Comparison of ENCODE assay signal across 17 cellular contexts in genomic region chr1:156308078-156308477, GRCh38. TPM values are rescaled to one million over a fixed set of nuclear protein-coding genes. Genes with fewer than 3 reads are reported as not detected.
DNase-seq lines count a peak whose midpoint lies in the region; ATAC-seq lines count a peak whose summit lies in the region.
"Had no signal": no experiment of that assay in that cellular context is flagged by ENCODE, and none has a peak within 500 bp of the region (broad histone marks: within the 10 kb centered on the region; RNA-seq: fewer than 3 reads in every experiment).

No MANE protein-coding gene starts in this region.

- in situ Hi-C loops in SK-MEL-5 (cut with HindIII; ENCODE audit: low pct_unique_long_range_greater_than_20kb, low sequenced_read_pairs): no loop called here

- H3K9me3 Mint-ChIP-seq in activated CD8-positive, alpha-beta memory T cell treated with anti-CD3 and anti-CD28 coated beads, Interleukin-2, amount 10 ng/mL, durations not matched to agents 7 days and 5 days (ENCODE audit: low read depth): no peaks in the 10 kb centered on the region
- no peaks in the 10 kb centered on the region for H3K9me3 Mint-ChIP-seq in stimulated activated effector memory CD8-positive, alpha-beta T cell treated with anti-CD3 and anti-CD28 coated beads, Interleukin-12 subunit alpha, Interleukin-12 subunit beta, amount 100 ng/mL, for 72 hours
- no peaks in the 10 kb centered on the region for H3K9me3 Mint-ChIP-seq in naive thymus-derived CD8-positive, alpha-beta T cell

- ATAC-seq in activated CD8-positive, alpha-beta memory T cell treated with anti-CD3 and anti-CD28 coated beads, Interleukin-2, amount 10 ng/mL, durations not matched to agents 7 days and 5 days: no peak
- no peak for ATAC-seq in stimulated activated effector memory CD8-positive, alpha-beta T cell treated with anti-CD3 and anti-CD28 coated beads, Interleukin-12 subunit alpha, Interleukin-12 subunit beta, amount 100 ng/mL, for 72 hours
- no peak for ATAC-seq in naive thymus-derived CD8-positive, alpha-beta T cell
- ATAC-seq: heart left ventricle had no signal

- no peak for DNase-seq in activated CD8-positive, alpha-beta memory T cell treated with anti-CD3 and anti-CD28 coated beads, Interleukin-2, amount 10 ng/mL, durations not matched to agents 7 days and 5 days
- no peak for DNase-seq in activated CD8-positive, alpha-beta memory T cell treated with anti-CD3 and anti-CD28 coated beads, Interleukin-2, amount 50 U/mL, for 48 hours
- DNase-seq in SK-MEL-5 (ENCODE audit: low read depth, low spot score) (peak; percentile 31), fibroblast of gingiva (ENCODE audit: low read depth) (peak; percentile 21), DMS79 treated with DMSO at 0.1 percent for 48 hours (lab: John Stamatoyannopoulos, UW) (no peak), T1000 (lab: John Stamatoyannopoulos, UW) (no peak)
- DNase-seq in stimulated activated effector memory CD8-positive, alpha-beta T cell treated with anti-CD3 and anti-CD28 coated beads, Interleukin-12 subunit alpha, Interleukin-12 subunit beta, amount 100 ng/mL, for 72 hours (ENCODE audit: low spot score in 2 of 2): no peak
- no peak for DNase-seq in naive thymus-derived CD8-positive, alpha-beta T cell
- DNase-seq: activated naive CD4-positive, alpha-beta T cell treated with Interleukin-2 at 50 U/mL for 16 hours; GF-D8; heart left ventricle; kidney; NCI-H1092; right cardiac atrium had no signal

- peak overlapping the region; percentile 37 for H3K27ac Mint-ChIP-seq in activated CD8-positive, alpha-beta memory T cell treated with anti-CD3 and anti-CD28 coated beads, Interleukin-2, amount 10 ng/mL, durations not matched to agents 7 days and 5 days
- peak overlapping the region; percentile 74 for H3K27ac Mint-ChIP-seq in stimulated activated effector memory CD8-positive, alpha-beta T cell treated with anti-CD3 and anti-CD28 coated beads, Interleukin-12 subunit alpha, Interleukin-12 subunit beta, amount 100 ng/mL, for 72 hours
- H3K27ac Mint-ChIP-seq in naive thymus-derived CD8-positive, alpha-beta T cell: peak overlapping the region in 5 of 10 donors; percentile 12 to 37 (median 31)

- H3K4me3 Mint-ChIP-seq in activated CD8-positive, alpha-beta memory T cell treated with anti-CD3 and anti-CD28 coated beads, Interleukin-2, amount 10 ng/mL, durations not matched to agents 7 days and 5 days: no peak overlapping the region
- no peak overlapping the region for H3K4me3 Mint-ChIP-seq in stimulated activated effector memory CD8-positive, alpha-beta T cell treated with anti-CD3 and anti-CD28 coated beads, Interleukin-12 subunit alpha, Interleukin-12 subunit beta, amount 100 ng/mL, for 72 hours
- no peak overlapping the region for H3K4me3 Mint-ChIP-seq in naive thymus-derived CD8-positive, alpha-beta T cell

- no peaks in the 10 kb centered on the region for H3K4me1 Mint-ChIP-seq in activated CD8-positive, alpha-beta memory T cell treated with anti-CD3 and anti-CD28 coated beads, Interleukin-2, amount 10 ng/mL, durations not matched to agents 7 days and 5 days
- H3K4me1 Mint-ChIP-seq in stimulated activated effector memory CD8-positive, alpha-beta T cell treated with anti-CD3 and anti-CD28 coated beads, Interleukin-12 subunit alpha, Interleukin-12 subunit beta, amount 100 ng/mL, for 72 hours: no peaks in the 10 kb centered on the region
- peaks cover 0 to 3% (median under 1%) of the 10 kb centered on the region in 4 donors for H3K4me1 Mint-ChIP-seq in naive thymus-derived CD8-positive, alpha-beta T cell

- CTCF ChIA-PET in activated CD8-positive, alpha-beta memory T cell treated with anti-CD3 and anti-CD28 coated beads, Interleukin-2, amount 10 ng/mL, durations not matched to agents 7 days and 5 days (lab: Charles Lee): interaction anchor here (1.1 kb wide), 2 partner anchors 10 to 11 kb away, joined by 3 to 5 read pairs; no protein-coding TSS in a partner anchor

- POLR2A ChIA-PET in naive thymus-derived CD8-positive, alpha-beta T cell (lab: Charles Lee): no interaction called here

- no peaks in the 10 kb centered on the region for H3K27me3 Mint-ChIP-seq in activated CD8-positive, alpha-beta memory T cell treated with anti-CD3 and anti-CD28 coated beads, Interleukin-2, amount 10 ng/mL, durations not matched to agents 7 days and 5 days
- H3K27me3 Mint-ChIP-seq in naive thymus-derived CD8-positive, alpha-beta T cell: no peaks in the 10 kb centered on the region

- peaks cover 34% of the 10 kb centered on the region for H3K36me3 Mint-ChIP-seq in activated CD8-positive, alpha-beta memory T cell treated with anti-CD3 and anti-CD28 coated beads, Interleukin-2, amount 10 ng/mL, durations not matched to agents 7 days and 5 days
- H3K36me3 Mint-ChIP-seq in stimulated activated effector memory CD8-positive, alpha-beta T cell treated with anti-CD3 and anti-CD28 coated beads, Interleukin-12 subunit alpha, Interleukin-12 subunit beta, amount 100 ng/mL, for 72 hours: peaks cover 100% of the 10 kb centered on the region
- peaks cover 0 to 74% (median 8%) of the 10 kb centered on the region in 3 donors for H3K36me3 Mint-ChIP-seq in naive thymus-derived CD8-positive, alpha-beta T cell

RNA-seq across cellular contexts. Expression of gene VHLL, which starts 9.0 kb away (rescaled TPM):
- total RNA-seq in activated CD8-positive, alpha-beta memory T cell treated with anti-CD3 and anti-CD28 coated beads, Interleukin-2, amount 10 ng/mL, durations not matched to agents 7 days and 5 days: not detected
- 0.27 TPM in 1 of 2 replicates, not detected in the other for total RNA-seq in SK-MEL-5 (2014; rRNA removed; shearing (Covaris generic))
- polyA plus RNA-seq in SK-MEL-5 (2015; cell fraction: cytosol; rRNA removed): not detected in 2 replicates
- polyA plus RNA-seq in SK-MEL-5 (2015; cell fraction: nucleus; rRNA removed): not detected in 2 replicates
- total RNA-seq in naive thymus-derived CD8-positive, alpha-beta T cell: under 1 TPM in 1 of 2 experiments, not detected in 1; 0.78 TPM
- polyA plus RNA-seq in naive thymus-derived CD8-positive, alpha-beta T cell: not detected
- total RNA-seq: cardiac septum; heart left ventricle; kidney; right cardiac atrium; T-helper 1 cell treated with Interleukin-12 subunit alpha and Interleukin-12 subunit beta and Interleukin-4 antibody, amounts not matched to agents 30 ng/mL and 1 ng/mL, for 36 hours; thoracic aorta had no signal
- polyA plus RNA-seq: heart left ventricle, right cardiac atrium had no signal

RNA-seq across cellular contexts. Expression of gene GLMP, which starts 12.6 kb away (rescaled TPM):
- total RNA-seq in activated CD8-positive, alpha-beta memory T cell treated with anti-CD3 and anti-CD28 coated beads, Interleukin-2, amount 10 ng/mL, durations not matched to agents 7 days and 5 days: 10 to 100 TPM; 24.7 to 28.9 TPM
- total RNA-seq in SK-MEL-5 (2014; rRNA removed; shearing (Covaris generic)): 408 and 450 TPM in 2 replicates
- 616 and 653 TPM in 2 replicates for polyA plus RNA-seq in SK-MEL-5 (2015; cell fraction: cytosol; rRNA removed)
- polyA plus RNA-seq in SK-MEL-5 (2015; cell fraction: nucleus; rRNA removed): 218 and 291 TPM in 2 replicates
- total RNA-seq in naive thymus-derived CD8-positive, alpha-beta T cell: 10 to 100 TPM; 22.1 to 23.3 TPM
- polyA plus RNA-seq in naive thymus-derived CD8-positive, alpha-beta T cell: 10 to 100 TPM; 12.1 to 22.2 (median 17.3) TPM

RNA-seq across cellular contexts. Expression of gene TMEM79, which starts 24.0 kb away (rescaled TPM):
- 10 to 100 TPM; 10.1 to 11.6 TPM for total RNA-seq in activated CD8-positive, alpha-beta memory T cell treated with anti-CD3 and anti-CD28 coated beads, Interleukin-2, amount 10 ng/mL, durations not matched to agents 7 days and 5 days
- total RNA-seq in SK-MEL-5 (2014; rRNA removed; shearing (Covaris generic)): 0.96 and 1.0 TPM in 2 replicates
- polyA plus RNA-seq in SK-MEL-5 (2015; cell fraction: cytosol; rRNA removed): 4.7 and 6.2 TPM in 2 replicates
- polyA plus RNA-seq in SK-MEL-5 (2015; cell fraction: nucleus; rRNA removed): 23.9 and 44.5 TPM in 2 replicates
- 10 to 100 TPM; 15.0 to 15.6 TPM for total RNA-seq in naive thymus-derived CD8-positive, alpha-beta T cell
- polyA plus RNA-seq in naive thymus-derived CD8-positive, alpha-beta T cell: 1 to 10 TPM; 2.5 to 9.6 (median 4.8) TPM

RNA-seq across cellular contexts. Expression of gene SMG5, which starts 25.5 kb away (rescaled TPM):
- total RNA-seq in activated CD8-positive, alpha-beta memory T cell treated with anti-CD3 and anti-CD28 coated beads, Interleukin-2, amount 10 ng/mL, durations not matched to agents 7 days and 5 days: 100 to 1,000 TPM in 1 of 2 experiments, 10 to 100 TPM in 1; 89.4 to 103 TPM
- 77.5 and 80.5 TPM in 2 replicates for total RNA-seq in SK-MEL-5 (2014; rRNA removed; shearing (Covaris generic))
- polyA plus RNA-seq in SK-MEL-5 (2015; cell fraction: cytosol; rRNA removed): 76.8 and 93.4 TPM in 2 replicates
- polyA plus RNA-seq in SK-MEL-5 (2015; cell fraction: nucleus; rRNA removed): 206 and 212 TPM in 2 replicates
- total RNA-seq in naive thymus-derived CD8-positive, alpha-beta T cell: 10 to 100 TPM; 66.7 to 68.9 TPM
- polyA plus RNA-seq in naive thymus-derived CD8-positive, alpha-beta T cell: 10 to 100 TPM in 2 of 3 donors, 1 to 10 TPM in 1; 9.5 to 28.4 (median 11.1) TPM

RNA-seq across cellular contexts. Expression of gene CCT3, which starts 30.0 kb away (rescaled TPM):
- total RNA-seq in activated CD8-positive, alpha-beta memory T cell treated with anti-CD3 and anti-CD28 coated beads, Interleukin-2, amount 10 ng/mL, durations not matched to agents 7 days and 5 days: 100 to 1,000 TPM; 253 to 361 TPM
- 507 and 520 TPM in 2 replicates for total RNA-seq in SK-MEL-5 (2014; rRNA removed; shearing (Covaris generic))
- polyA plus RNA-seq in SK-MEL-5 (2015; cell fraction: cytosol; rRNA removed): 313 and 371 TPM in 2 replicates
- 222 and 228 TPM in 2 replicates for polyA plus RNA-seq in SK-MEL-5 (2015; cell fraction: nucleus; rRNA removed)
- total RNA-seq in naive thymus-derived CD8-positive, alpha-beta T cell: 100 to 1,000 TPM; 142 to 154 TPM
- 100 to 1,000 TPM; 232 to 270 (median 263) TPM for polyA plus RNA-seq in naive thymus-derived CD8-positive, alpha-beta T cell

Comparison
In these comparisons a context has a peak if more than half of its experiments do, and no peak if none do; other contexts are left out.
1. DNase-seq: peak in SK-MEL-5 (single experiment) and fibroblast of gingiva (single experiment); none in activated CD8-positive, alpha-beta memory T cell treated with anti-CD3 and anti-CD28 coated beads, Interleukin-2, amount 10 ng/mL, durations not matched to agents 7 days and 5 days (single experiment), activated CD8-positive, alpha-beta memory T cell treated with anti-CD3 and anti-CD28 coated beads, Interleukin-2, amount 50 U/mL, for 48 hours (single experiment), stimulated activated effector memory CD8-positive, alpha-beta T cell treated with anti-CD3 and anti-CD28 coated beads, Interleukin-12 subunit alpha, Interleukin-12 subunit beta, amount 100 ng/mL, for 72 hours (0 of 2), DMS79 treated with DMSO at 0.1 percent for 48 hours (single experiment), T1000 (single experiment) and naive thymus-derived CD8-positive, alpha-beta T cell (0 of 10).
2. RNA of gene GLMP, which starts 12.6 kb away (total RNA-seq): 408 to 450 TPM in SK-MEL-5; 24.7 to 28.9 TPM in activated CD8-positive, alpha-beta memory T cell treated with anti-CD3 and anti-CD28 coated beads, Interleukin-2, amount 10 ng/mL, durations not matched to agents 7 days and 5 days and 22.1 to 23.3 TPM in naive thymus-derived CD8-positive, alpha-beta T cell; every median in the first group is over 10 times any median in the second.